8 cellular contexts compared by ENCODE assay signal in the genomic region with DNA sequence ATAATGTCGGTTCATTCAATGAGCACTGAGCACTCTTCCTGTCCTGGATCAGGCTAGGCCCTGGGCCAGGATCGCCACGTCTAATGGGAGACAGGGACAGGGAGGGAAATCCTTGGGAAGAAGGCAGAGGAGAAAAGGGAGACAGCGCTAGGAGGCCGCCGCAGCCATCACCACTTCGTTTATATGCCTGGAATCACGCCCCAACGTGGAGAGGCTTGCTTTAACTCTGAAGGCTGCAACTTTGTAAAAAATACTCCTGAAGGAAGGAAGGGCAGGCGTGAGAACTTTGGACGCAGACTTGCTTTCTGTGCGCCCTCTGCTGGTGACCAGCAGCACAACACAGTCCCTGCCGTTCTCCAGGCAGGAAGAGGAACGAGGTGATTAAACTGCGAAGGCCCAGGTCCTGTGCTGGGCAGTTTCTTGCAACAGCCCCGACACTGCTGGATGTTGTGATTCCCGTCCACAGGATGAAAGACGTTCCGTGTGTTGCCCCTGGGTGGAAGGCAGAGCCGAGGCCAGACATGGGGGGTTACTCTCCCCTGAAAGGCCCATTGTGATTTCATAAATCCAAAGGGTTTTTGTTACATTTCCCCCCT. TPM values are rescaled to one million over a fixed set of nuclear protein-coding genes. Genes with fewer than 3 reads are reported as not detected.
DNase-seq lines count a peak whose midpoint lies in the region; ATAC-seq and TF ChIP-seq lines count a peak whose summit lies in the region.

No MANE protein-coding gene starts in this region.

- H3K4me3 ChIP-seq in CD8-positive, alpha-beta memory T cell (ENCODE audit: low read length): no peak overlapping the region
- no peak overlapping the region for H3K4me3 ChIP-seq in OCI-LY7 (ENCODE audit: low read depth, low read length, poor library complexity, severe bottlenecking)
- no peak overlapping the region for H3K4me3 ChIP-seq in esophagus (ENCODE audit: low read depth in 1 of 2, low read length in 2 of 2)
- peak overlapping the region in 1 of 2 donors; percentile 39 for H3K4me3 ChIP-seq in mucosa of rectum (ENCODE audit: low read length in 2 of 2)

- H2AFZ ChIP-seq in OCI-LY7 (ENCODE audit: low read length): peak overlapping the region; percentile 61

- no peak for ATAC-seq in GM18519 (IDR thresholded peaks at IDR 0.05; ENCODE audit: low FRiP score, unreplicated experiment)

- no peaks in the 10 kb centered on the region for H3K36me3 ChIP-seq in CD8-positive, alpha-beta memory T cell (ENCODE audit: insufficient read depth, low read length)
- no peaks in the 10 kb centered on the region for H3K36me3 ChIP-seq in OCI-LY7 (ENCODE audit: insufficient read depth, low read length)
- no peaks in the 10 kb centered on the region for H3K36me3 ChIP-seq in esophagus (ENCODE audit: control insufficient read depth in 2 of 2, insufficient read depth in 2 of 2, low read length in 1 of 2)
- no peaks in the 10 kb centered on the region for H3K36me3 ChIP-seq in mucosa of rectum (ENCODE audit: control insufficient read depth in 2 of 2, insufficient read depth in 2 of 2, low read length in 2 of 2)

- H3K9me3 ChIP-seq in CD8-positive, alpha-beta memory T cell (ENCODE audit: low read length): no peaks in the 10 kb centered on the region
- H3K9me3 ChIP-seq in OCI-LY7 (ENCODE audit: low read length) (no peaks in the 10 kb centered on the region), esophagus (ENCODE audit: control insufficient read depth in 2 of 2, insufficient read depth in 1 of 2, low read depth in 1 of 2, low read length in 1 of 2) (no peaks in the 10 kb centered on the region), mucosa of rectum (ENCODE audit: control insufficient read depth in 2 of 2, low read length in 2 of 2) (no peaks in the 10 kb centered on the region)

- no peaks in the 10 kb centered on the region for H3K9me3 Mint-ChIP-seq in CD8-positive, alpha-beta memory T cell

- H3K27ac Mint-ChIP-seq in CD8-positive, alpha-beta memory T cell: peak overlapping the region in 4 of 8 donors; percentile 11 to 74 (median 44)

- WGBS in esophagus, 2 donors: 5 to 6% methylated on average over 20 of the region's 20 CpGs

- CTCF ChIA-PET in CD8-positive, alpha-beta memory T cell (lab: Charles Lee): no interaction called here
- CTCF ChIA-PET in OCI-LY7 (lab: Charles Lee; ENCODE audit: unreplicated experiment): no interaction called here

- H3K9ac ChIP-seq in mucosa of rectum (ENCODE audit: low read depth in 1 of 2, low read length in 2 of 2): peak overlapping the region in 1 of 2 donors; percentile 9

- peak; percentile 91 for TF ChIP-seq CTCF in OCI-LY7 (conservative IDR thresholded peaks at IDR 0.05; ENCODE audit: low read length)

- H3K79me2 ChIP-seq in OCI-LY7 (ENCODE audit: insufficient read depth, low read depth, low read length): no peaks in the 10 kb centered on the region

- intact Hi-C loops in OCI-LY7 (cut with micrococcal nuclease; ENCODE audit: unreplicated experiment): loop anchor here (1.0 to 2.0 kb wide), 2 partner anchors 166 to 333 kb away; no protein-coding TSS in a partner anchor

- no peak overlapping the region for H3K27ac ChIP-seq in CD8-positive, alpha-beta memory T cell (ENCODE audit: low read depth, low read length)
- no peak overlapping the region for H3K27ac ChIP-seq in OCI-LY7 (ENCODE audit: low read depth, low read length, poor library complexity, severe bottlenecking)
- peak overlapping the region; percentile 62 to 68 for H3K27ac ChIP-seq in esophagus (ENCODE audit: low read depth in 2 of 2, low read length in 1 of 2)
- H3K27ac ChIP-seq in mucosa of rectum (ENCODE audit: low read depth in 2 of 2, low read length in 2 of 2): peak overlapping the region; percentile 46 to 53

- H3K9me2 ChIP-seq in OCI-LY7 (ENCODE audit: insufficient read depth, low read length): no peaks in the 10 kb centered on the region

- no peaks in the 10 kb centered on the region for H3K27me3 ChIP-seq in CD8-positive, alpha-beta memory T cell (ENCODE audit: insufficient read depth, low read length, poor library complexity, severe bottlenecking)
- H3K27me3 ChIP-seq in esophagus (ENCODE audit: control insufficient read depth in 1 of 2, insufficient read depth in 2 of 2, low read length in 2 of 2): no peaks in the 10 kb centered on the region
- H3K27me3 ChIP-seq in mucosa of rectum (ENCODE audit: control insufficient read depth in 2 of 2, insufficient read depth in 2 of 2, low read length in 2 of 2): no peaks in the 10 kb centered on the region

- no peak overlapping the region for H3K4me3 Mint-ChIP-seq in CD8-positive, alpha-beta memory T cell

- BruUV-seq in OCI-LY7 (replicated peaks; lab: Mats Ljungman, UMichigan): no TSS peak

- H3K36me3 Mint-ChIP-seq in CD8-positive, alpha-beta memory T cell: no peaks in the 10 kb centered on the region

- peaks cover 0 to 4% of the 10 kb centered on the region in 2 donors for H3K27me3 Mint-ChIP-seq in CD8-positive, alpha-beta memory T cell

- peak; percentile 71 to 86 (median 73) for DNase-seq in CD8-positive, alpha-beta memory T cell
- DNase-seq in HT1080 (ENCODE audit: low read depth) (peak; percentile 84), OCI-LY7 (ENCODE audit: low spot score) (peak; percentile 83), activated T-cell treated with anti-CD3 and anti-CD28 coated beads for 24 hours (ENCODE audit: low read depth) (peak; percentile 71)
- peak; percentile 65 to 68 for DNase-seq in stimulated activated CD8-positive, alpha-beta memory T cell treated with anti-CD3 and anti-CD28 coated beads, Interleukin-2, amount 100 ng/mL, for 1 hour (ENCODE audit: low read depth in 2 of 2)

- POLR2A ChIA-PET in CD8-positive, alpha-beta memory T cell (lab: Charles Lee): no interaction called here
- POLR2A ChIA-PET in OCI-LY7 (lab: Charles Lee): no interaction called here

- no peak overlapping the region for H3K4me2 ChIP-seq in OCI-LY7 (ENCODE audit: low read length)

- H3K4me1 Mint-ChIP-seq in CD8-positive, alpha-beta memory T cell: peaks cover 5 to 11% (median 11%) of the 10 kb centered on the region in 3 donors

- no peaks in the 10 kb centered on the region for H4K20me1 ChIP-seq in OCI-LY7 (ENCODE audit: insufficient read depth, low read length)

- peaks cover 3% of the 10 kb centered on the region for H3K4me1 ChIP-seq in CD8-positive, alpha-beta memory T cell (ENCODE audit: insufficient read depth, low read length)
- H3K4me1 ChIP-seq in OCI-LY7 (ENCODE audit: insufficient read depth, low read length, poor library complexity, severe bottlenecking) (no peaks in the 10 kb centered on the region), esophagus (ENCODE audit: control insufficient read depth in 2 of 2, insufficient read depth in 2 of 2, low read length in 1 of 2) (peaks cover 2 to 3% of the 10 kb centered on the region in 2 donors), mucosa of rectum (ENCODE audit: control insufficient read depth in 2 of 2, insufficient read depth in 2 of 2, low read length in 2 of 2) (peaks cover 4 to 6% of the 10 kb centered on the region in 2 donors)

RNA-seq across cellular contexts. Expression of gene RIBC2, which starts 22.1 kb away (rescaled TPM):
- total RNA-seq in CD8-positive, alpha-beta memory T cell: 10 to 100 TPM in 1 of 2 experiments, 1 to 10 TPM in 1; 9.6 to 10.4 TPM
- polyA plus RNA-seq in CD8-positive, alpha-beta memory T cell: 0.47 TPM
- 1.1 and 1.2 TPM in 2 replicates for total RNA-seq in HT1080 (2014; rRNA removed; shearing (Covaris generic))
- 0.83 and 0.86 TPM in 2 replicates for polyA plus RNA-seq in HT1080 (2015; cell fraction: cytosol; rRNA removed)
- 0.65 and 1.5 TPM in 2 replicates for polyA plus RNA-seq in HT1080 (2015; cell fraction: nucleus; rRNA removed)
- not detected in 2 replicates for total RNA-seq in OCI-LY7 (2014; rRNA removed; shearing (Covaris generic))
- total RNA-seq in OCI-LY7 (2022): 0.78 and 1.8 TPM in 2 replicates
- 1 to 10 TPM; 1.3 to 1.5 TPM for polyA plus RNA-seq in esophagus

RNA-seq across cellular contexts. Expression of gene SMC1B, which starts 22.2 kb away (rescaled TPM):
- total RNA-seq in CD8-positive, alpha-beta memory T cell: under 1 TPM; 0.37 to 0.38 TPM
- polyA plus RNA-seq in CD8-positive, alpha-beta memory T cell: not detected
- total RNA-seq in HT1080 (2014; rRNA removed; shearing (Covaris generic)): not detected in 2 replicates
- polyA plus RNA-seq in HT1080 (2015; cell fraction: cytosol; rRNA removed): 0.09 and 0.13 TPM in 2 replicates
- 0.06 and 0.11 TPM in 2 replicates for polyA plus RNA-seq in HT1080 (2015; cell fraction: nucleus; rRNA removed)
- total RNA-seq in OCI-LY7 (2014; rRNA removed; shearing (Covaris generic)): not detected in 2 replicates
- 0.08 TPM in 1 of 2 replicates, not detected in the other for total RNA-seq in OCI-LY7 (2022)
- under 1 TPM in 1 of 2 donors, not detected in 1; 0.04 TPM for polyA plus RNA-seq in esophagus

Comparison
In these comparisons a context has a peak if more than half of its experiments do, and no peak if none do; other contexts are left out.
1. H3K27ac ChIP-seq: peak in esophagus (2 of 2) and mucosa of rectum (2 of 2); none in CD8-positive, alpha-beta memory T cell (single experiment) and OCI-LY7 (single experiment).
2. Peak in every context shown above with its lines, with median percentiles within 50 percentile points of each other: DNase-seq.